In genomic region chr1:234944439-234945369, GRCh38 we compare ENCODE assay signal across 11 cellular contexts.
DNase-seq lines count a peak whose midpoint lies in the region; ATAC-seq and TF ChIP-seq lines count a peak whose summit lies in the region.
"Had no signal": no experiment of that assay in that cellular context is flagged by ENCODE, and none has a peak within 500 bp of the region (broad histone marks: within the 10 kb centered on the region; RNA-seq: fewer than 3 reads in every experiment).

No MANE protein-coding gene starts in this region.

- no peak for DNase-seq in natural killer cell treated with Interleukin-12 subunit alpha and Interleukin-12 subunit beta and Interleukin-15 and Interleukin-18, amount 100 ng/mL, for 72 hours (ENCODE audit: low spot score)
- DNase-seq in natural killer cell, result no peak
- peak; percentile 51 to 95 for DNase-seq in NOMO-1 (lab: John Stamatoyannopoulos, UW; ENCODE audit: unreplicated experiment in 2 of 2)
- DNase-seq in CD4-positive, alpha-beta memory T cell, result no peak
- no peak for DNase-seq in effector CD4-positive, alpha-beta T cell
- DNase-seq in HT-29 (ENCODE audit: low spot score), result no peak
- DNase-seq in COLO829 (ENCODE audit: low spot score), result no peak

- H3K27me3 ChIP-seq in CD4-positive, alpha-beta memory T cell (ENCODE audit: insufficient read depth, low read length), result no peaks in the 10 kb centered on the region
- H3K27me3 ChIP-seq: hepatocyte, SJSA1 had no signal

- H3K36me3 Mint-ChIP-seq in natural killer cell treated with Interleukin-12 subunit alpha and Interleukin-12 subunit beta and Interleukin-15 and Interleukin-18, amount 100 ng/mL, for 72 hours, result peaks cover 21% of the 10 kb centered on the region
- peaks cover 6% of the 10 kb centered on the region for H3K36me3 Mint-ChIP-seq in natural killer cell
- peaks cover 9% of the 10 kb centered on the region for H3K36me3 Mint-ChIP-seq in dendritic cell treated with granulocyte-macrophage colony-stimulating factor and Interleukin-4, amounts not matched to agents 40 ng/mL and 50 ng/mL, for 4 days (ENCODE audit: low read depth)
- no peaks in the 10 kb centered on the region for H3K36me3 Mint-ChIP-seq in CD4-positive, alpha-beta memory T cell

- H3K4me3 Mint-ChIP-seq in natural killer cell treated with Interleukin-12 subunit alpha and Interleukin-12 subunit beta and Interleukin-15 and Interleukin-18, amount 100 ng/mL, for 72 hours, result peak overlapping the region; percentile 10
- H3K4me3 Mint-ChIP-seq in natural killer cell, result no peak overlapping the region
- peak overlapping the region; percentile 61 for H3K4me3 Mint-ChIP-seq in dendritic cell treated with granulocyte-macrophage colony-stimulating factor and Interleukin-4, amounts not matched to agents 40 ng/mL and 50 ng/mL, for 4 days
- no peak overlapping the region for H3K4me3 Mint-ChIP-seq in CD4-positive, alpha-beta memory T cell

- peaks cover 12 to 13% of the 10 kb centered on the region in 2 donors for H3K4me1 Mint-ChIP-seq in natural killer cell treated with Interleukin-12 subunit alpha and Interleukin-12 subunit beta and Interleukin-15 and Interleukin-18, amount 100 ng/mL, for 72 hours (ENCODE audit: low read depth in 2 of 2)
- peaks cover 7 to 8% of the 10 kb centered on the region in 2 donors for H3K4me1 Mint-ChIP-seq in natural killer cell
- H3K4me1 Mint-ChIP-seq in dendritic cell treated with granulocyte-macrophage colony-stimulating factor and Interleukin-4, amounts not matched to agents 40 ng/mL and 50 ng/mL, for 4 days (ENCODE audit: low read depth), result peaks cover 42% of the 10 kb centered on the region
- H3K4me1 Mint-ChIP-seq in CD4-positive, alpha-beta memory T cell, result peaks cover 7 to 10% (median 9%) of the 10 kb centered on the region in 4 donors

- H3K27ac Mint-ChIP-seq in natural killer cell treated with Interleukin-12 subunit alpha and Interleukin-12 subunit beta and Interleukin-15 and Interleukin-18, amount 100 ng/mL, for 72 hours, result peak overlapping the region; percentile 12 to 70
- no peak overlapping the region for H3K27ac Mint-ChIP-seq in natural killer cell
- H3K27ac Mint-ChIP-seq in dendritic cell treated with granulocyte-macrophage colony-stimulating factor and Interleukin-4, amounts not matched to agents 40 ng/mL and 50 ng/mL, for 4 days, result no peak overlapping the region
- peak overlapping the region in 2 of 7 donors; percentile 11 to 31 for H3K27ac Mint-ChIP-seq in CD4-positive, alpha-beta memory T cell

- no peaks in the 10 kb centered on the region for H3K36me3 ChIP-seq in CD4-positive, alpha-beta memory T cell (ENCODE audit: insufficient read depth, low read length)
- H3K36me3 ChIP-seq: SJSA1 had no signal

- H3K27ac ChIP-seq in CD4-positive, alpha-beta memory T cell (ENCODE audit: low read depth, low read length), result no peak overlapping the region
- H3K27ac ChIP-seq: hepatocyte, SJSA1 had no signal

- H3K9me3 ChIP-seq in CD4-positive, alpha-beta memory T cell (ENCODE audit: control insufficient read depth in 1 of 2, low read length in 2 of 2), result no peaks in the 10 kb centered on the region
- H3K9me3 ChIP-seq: SJSA1 had no signal

- no peaks in the 10 kb centered on the region for H3K4me1 ChIP-seq in CD4-positive, alpha-beta memory T cell (ENCODE audit: insufficient read depth, low read length)
- H3K4me1 ChIP-seq: SJSA1 had no signal

- TF ChIP-seq CTCF in natural killer cell (IDR thresholded peaks at IDR 0.05), result no peak

- H3K27me3 Mint-ChIP-seq in natural killer cell treated with Interleukin-12 subunit alpha and Interleukin-12 subunit beta and Interleukin-15 and Interleukin-18, amount 100 ng/mL, for 72 hours, result peaks cover 0 to 6% of the 10 kb centered on the region in 2 donors
- H3K27me3 Mint-ChIP-seq in natural killer cell (ENCODE audit: low read depth in 2 of 2), result no peaks in the 10 kb centered on the region
- no peaks in the 10 kb centered on the region for H3K27me3 Mint-ChIP-seq in dendritic cell treated with granulocyte-macrophage colony-stimulating factor and Interleukin-4, amounts not matched to agents 40 ng/mL and 50 ng/mL, for 4 days
- no peaks in the 10 kb centered on the region for H3K27me3 Mint-ChIP-seq in CD4-positive, alpha-beta memory T cell

- no peak overlapping the region for H3K4me3 ChIP-seq in CD4-positive, alpha-beta memory T cell (ENCODE audit: low read length in 2 of 2)
- H3K4me3 ChIP-seq: hepatocyte, SJSA1, skin epidermis had no signal

- POLR2A ChIA-PET in CD4-positive, alpha-beta memory T cell (lab: Charles Lee; ENCODE audit: partially characterized antibody), result interaction anchor here (1.3 kb wide), 1 partner anchor 11 kb away, joined by 4 read pairs; no protein-coding TSS in a partner anchor

- no peak for ATAC-seq in natural killer cell treated with Interleukin-12 subunit alpha and Interleukin-12 subunit beta and Interleukin-15 and Interleukin-18, amount 100 ng/mL, for 72 hours
- ATAC-seq in natural killer cell, result no peak

- H3K9me3 Mint-ChIP-seq in natural killer cell treated with Interleukin-12 subunit alpha and Interleukin-12 subunit beta and Interleukin-15 and Interleukin-18, amount 100 ng/mL, for 72 hours, result peaks cover 6% of the 10 kb centered on the region
- peaks cover 0 to 4% of the 10 kb centered on the region in 2 donors for H3K9me3 Mint-ChIP-seq in natural killer cell
- H3K9me3 Mint-ChIP-seq in dendritic cell treated with granulocyte-macrophage colony-stimulating factor and Interleukin-4, amounts not matched to agents 40 ng/mL and 50 ng/mL, for 4 days, result peaks cover 8% of the 10 kb centered on the region
- peaks cover 0 to 7% (median 0%) of the 10 kb centered on the region in 8 donors for H3K9me3 Mint-ChIP-seq in CD4-positive, alpha-beta memory T cell

- CTCF ChIA-PET in CD4-positive, alpha-beta memory T cell (lab: Charles Lee; ENCODE audit: partially characterized antibody), result interaction anchor here (1.0 kb wide), 1 partner anchor 33 kb away, joined by 5 read pairs; no protein-coding TSS in a partner anchor

- intact Hi-C loops in natural killer cell (cut with micrococcal nuclease), result no loop called here
- intact Hi-C loops in dendritic cell treated with granulocyte-macrophage colony-stimulating factor and Interleukin-4, amounts not matched to agents 40 ng/mL and 50 ng/mL, for 4 days (cut with micrococcal nuclease), result loop anchor here (5.0 kb wide), 1 partner anchor 33 kb away; no protein-coding TSS in a partner anchor
- intact Hi-C loops in CD4-positive, alpha-beta memory T cell (cut with micrococcal nuclease), result no loop called here

Comparison
In these comparisons a context has a peak if more than half of its experiments do, and no peak if none do; other contexts are left out.
1. H3K27ac Mint-ChIP-seq: peak in natural killer cell treated with Interleukin-12 subunit alpha and Interleukin-12 subunit beta and Interleukin-15 and Interleukin-18, amount 100 ng/mL, for 72 hours (2 of 2); none in natural killer cell (0 of 2) and dendritic cell treated with granulocyte-macrophage colony-stimulating factor and Interleukin-4, amounts not matched to agents 40 ng/mL and 50 ng/mL, for 4 days (single experiment).
2. H3K4me3 Mint-ChIP-seq: peak in natural killer cell treated with Interleukin-12 subunit alpha and Interleukin-12 subunit beta and Interleukin-15 and Interleukin-18, amount 100 ng/mL, for 72 hours (single experiment) and dendritic cell treated with granulocyte-macrophage colony-stimulating factor and Interleukin-4, amounts not matched to agents 40 ng/mL and 50 ng/mL, for 4 days (single experiment); none in natural killer cell (single experiment) and CD4-positive, alpha-beta memory T cell (0 of 8).
3. DNase-seq: peak in NOMO-1 (2 of 2); none in natural killer cell treated with Interleukin-12 subunit alpha and Interleukin-12 subunit beta and Interleukin-15 and Interleukin-18, amount 100 ng/mL, for 72 hours (single experiment), natural killer cell (single experiment), CD4-positive, alpha-beta memory T cell (0 of 5), effector CD4-positive, alpha-beta T cell (single experiment), HT-29 (single experiment) and COLO829 (single experiment).